15 cellular contexts compared by ENCODE assay signal in the genomic region with DNA sequence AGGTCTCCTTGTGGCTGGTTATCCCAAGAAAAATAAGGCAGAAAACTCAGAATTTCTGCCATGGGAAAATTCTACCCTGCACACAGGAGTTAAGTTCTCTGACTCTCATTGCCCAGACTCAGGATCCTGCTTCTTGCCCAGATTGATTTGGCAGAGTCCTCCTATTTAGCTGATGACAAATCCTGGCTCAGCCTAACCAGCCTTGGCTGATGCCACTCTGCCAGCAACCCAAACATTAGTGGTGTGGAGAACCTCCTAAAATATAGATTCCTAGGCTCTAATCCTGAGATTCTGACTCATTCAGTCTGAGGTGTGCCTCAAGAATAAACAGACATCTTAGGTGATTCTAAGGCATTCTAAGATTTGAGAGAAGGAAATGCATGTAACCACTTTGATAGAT.
DNase-seq lines count a peak whose midpoint lies in the region; ATAC-seq and TF ChIP-seq lines count a peak whose summit lies in the region.
"Had no signal": no experiment of that assay in that cellular context is flagged by ENCODE, and none has a peak within 500 bp of the region (broad histone marks: within the 10 kb centered on the region; RNA-seq: fewer than 3 reads in every experiment).

No MANE protein-coding gene starts in this region.

- peak; percentile 42 for DNase-seq in AG08395 (ENCODE audit: low spot score)
- peak; percentile 43 for DNase-seq in LNCaP clone FGC (ENCODE audit: low read depth)
- no peak for DNase-seq in chondrocyte (ENCODE audit: low spot score)
- peak; percentile 21 to 25 for DNase-seq in lung microvascular endothelial cell (ENCODE audit: low read depth in 2 of 2)
- DNase-seq in NCI-H1048 (lab: John Stamatoyannopoulos, UW), result no peak
- DNase-seq in ecto neural progenitor cell (ENCODE audit: low spot score), result no peak
- no peak for DNase-seq in amniotic stem cell (lab: John Stamatoyannopoulos, UW)
- DNase-seq: activated CD8-positive, alpha-beta memory T cell treated with anti-CD3 and anti-CD28 coated beads, Interleukin-2, amount 50 U/mL, for 48 hours; NCI-H1930; testis had no signal

- H3K4me3 Mint-ChIP-seq in chondrocyte (ENCODE audit: unreplicated experiment), result no peak overlapping the region
- H3K4me3 Mint-ChIP-seq: IgD-negative memory B cell; T-helper 2 cell treated with Interferon-gamma antibody and Interleukin-4, amounts not matched to agents 5 μg/mL and 100 μg/mL, for 36 hours had no signal

- H3K9me3 Mint-ChIP-seq in chondrocyte (ENCODE audit: low read depth), result no peaks in the 10 kb centered on the region
- H3K9me3 Mint-ChIP-seq: T-helper 2 cell treated with Interferon-gamma antibody and Interleukin-4, amounts not matched to agents 5 μg/mL and 100 μg/mL, for 36 hours had no signal

- H3K4me1 Mint-ChIP-seq in chondrocyte (ENCODE audit: low read depth), result peaks cover 21% of the 10 kb centered on the region

- TF ChIP-seq CTCF in LNCaP clone FGC (IDR thresholded peaks at IDR 0.05; ENCODE audit: control insufficient read depth, extremely low read depth, insufficient read depth) (no peak), chondrocyte (IDR thresholded peaks at IDR 0.05) (no peak)

- no peak overlapping the region for H3K4me3 ChIP-seq in LNCaP clone FGC (ENCODE audit: low read depth, low read length)
- H3K4me3 ChIP-seq: BLaER1 treated with 17β-estradiol and CSF1 and Interleukin-3, amounts not matched to agents 10 nM and 100 nM; gastroesophageal sphincter; testis had no signal

- peaks cover 27% of the 10 kb centered on the region for H3K36me3 Mint-ChIP-seq in chondrocyte (ENCODE audit: low read depth)

- peak overlapping the region; percentile 45 for H3K27ac Mint-ChIP-seq in chondrocyte (ENCODE audit: unreplicated experiment)
- H3K27ac Mint-ChIP-seq: T-helper 2 cell treated with Interferon-gamma antibody and Interleukin-4, amounts not matched to agents 5 μg/mL and 100 μg/mL, for 36 hours had no signal

- no peak for ATAC-seq in HG02973 (IDR thresholded peaks at IDR 0.05; ENCODE audit: unreplicated experiment)
- ATAC-seq: gastroesophageal sphincter had no signal

- H3K27me3 Mint-ChIP-seq in chondrocyte (ENCODE audit: low read depth), result no peaks in the 10 kb centered on the region
- H3K27me3 Mint-ChIP-seq: IgD-negative memory B cell had no signal

Comparison
In these comparisons a context has a peak if more than half of its experiments do, and no peak if none do; other contexts are left out.
1. DNase-seq: peak in AG08395 (single experiment), LNCaP clone FGC (single experiment) and lung microvascular endothelial cell (2 of 2); none in chondrocyte (single experiment), NCI-H1048 (single experiment), ecto neural progenitor cell (single experiment) and amniotic stem cell (single experiment).